Comparison of ENCODE assay signal across 26 cellular contexts in genomic region chr13:30412351-30412750, GRCh38. TPM values are rescaled to one million over a fixed set of nuclear protein-coding genes. Genes with fewer than 3 reads are reported as not detected.
"Had no signal": no experiment of that assay in that cellular context is flagged by ENCODE, and none has a peak within 500 bp of the region (broad histone marks: within the 10 kb centered on the region; RNA-seq: fewer than 3 reads in every experiment).

No MANE protein-coding gene starts in this region.

- H3K27ac Mint-ChIP-seq: activated naive CD8-positive, alpha-beta T cell treated with anti-CD3 and anti-CD28 coated beads, Interleukin-2, amount 10 ng/mL, durations not matched to agents 7 days and 5 days; effector memory CD8-positive, alpha-beta T cell; neural progenitor cell; stimulated activated effector memory CD8-positive, alpha-beta T cell treated with anti-CD3 and anti-CD28 coated beads, Interleukin-12 subunit alpha, Interleukin-12 subunit beta, amount 100 ng/mL, for 72 hours had no signal

- H3K4me3 Mint-ChIP-seq: activated naive CD8-positive, alpha-beta T cell treated with anti-CD3 and anti-CD28 coated beads, Interleukin-2, amount 10 ng/mL, durations not matched to agents 7 days and 5 days; effector memory CD8-positive, alpha-beta T cell; neural progenitor cell; stimulated activated effector memory CD8-positive, alpha-beta T cell treated with anti-CD3 and anti-CD28 coated beads, Interleukin-12 subunit alpha, Interleukin-12 subunit beta, amount 100 ng/mL, for 72 hours had no signal

- DNase-seq: activated CD4-positive, alpha-beta T cell treated with anti-CD3 and anti-CD28 coated beads, Interleukin-2, amount 50 U/mL, for 1 hour; activated CD4-positive, CD25-positive, alpha-beta regulatory T cell treated with anti-CD3 and anti-CD28 coated beads, Interleukin-2, amount 50 U/mL, for 72 hours; activated naive CD8-positive, alpha-beta T cell treated with anti-CD3 and anti-CD28 coated beads, Interleukin-2, amount 10 ng/mL, durations not matched to agents 7 days and 5 days; activated T-cell treated with anti-CD3 and anti-CD28 coated beads, Interleukin-2, amount 50 U/mL, for 1 hour; amygdala; colonic mucosa; dorsolateral prefrontal cortex; effector memory CD8-positive, alpha-beta T cell; foreskin melanocyte; kidney glomerular epithelial cell; left lung; naive B cell; small intestine; stimulated activated CD4-positive, alpha-beta T cell treated with anti-CD3 and anti-CD28 coated beads, Interleukin-2, amount 100 ng/mL, for 24 hours; stomach had no signal

- FAIRE-seq: bronchial epithelial cell, endothelial cell of umbilical vein, small intestine had no signal

- ATAC-seq: effector memory CD8-positive, alpha-beta T cell; esophagus mucosa; left lung; sciatic nerve; stimulated activated effector memory CD8-positive, alpha-beta T cell treated with anti-CD3 and anti-CD28 coated beads, Interleukin-12 subunit alpha, Interleukin-12 subunit beta, amount 100 ng/mL, for 72 hours had no signal

- H3K9me3 Mint-ChIP-seq: activated naive CD8-positive, alpha-beta T cell treated with anti-CD3 and anti-CD28 coated beads, Interleukin-2, amount 10 ng/mL, durations not matched to agents 7 days and 5 days; effector memory CD8-positive, alpha-beta T cell; naive B cell; stimulated activated effector memory CD8-positive, alpha-beta T cell treated with anti-CD3 and anti-CD28 coated beads, Interleukin-12 subunit alpha, Interleukin-12 subunit beta, amount 100 ng/mL, for 72 hours had no signal

- H3K27me3 Mint-ChIP-seq: effector memory CD8-positive, alpha-beta T cell; naive B cell had no signal

- H3K36me3 Mint-ChIP-seq: activated naive CD8-positive, alpha-beta T cell treated with anti-CD3 and anti-CD28 coated beads, Interleukin-2, amount 10 ng/mL, durations not matched to agents 7 days and 5 days; naive B cell; neural progenitor cell had no signal

RNA-seq across cellular contexts. Expression of gene UBE2L5, which starts 9.9 kb away (rescaled TPM):
- total RNA-seq: activated naive CD8-positive, alpha-beta T cell treated with anti-CD3 and anti-CD28 coated beads, Interleukin-2, amount 10 ng/mL, durations not matched to agents 7 days and 5 days; bronchial epithelial cell; colonic mucosa; endothelial cell of umbilical vein; esophagus mucosa; hepatocyte; left lung; lung; mucosa of gallbladder; renal cortical epithelial cell; stomach; tibial nerve had no signal
- polyA plus RNA-seq: endothelial cell of umbilical vein, hepatocyte, small intestine, stomach had no signal
